ENCODE assay signal across 23 cellular contexts in genomic region chr14:44444454-44444853, GRCh38.
"Had no signal": no experiment of that assay in that cellular context is flagged by ENCODE, and none has a peak within 500 bp of the region (broad histone marks: within the 10 kb centered on the region; RNA-seq: fewer than 3 reads in every experiment).

No MANE protein-coding gene starts in this region.

- H3K9me3 Mint-ChIP-seq: neural crest cell had no signal

- H3K27ac Mint-ChIP-seq: immature natural killer cell; memory B cell; naive thymus-derived CD4-positive, alpha-beta T cell; natural killer cell treated with Interleukin-12 subunit alpha and Interleukin-12 subunit beta and Interleukin-15 and Interleukin-18, amount 100 ng/mL, for 72 hours; stimulated activated effector memory CD8-positive, alpha-beta T cell treated with anti-CD3 and anti-CD28 coated beads, Interleukin-12 subunit alpha, Interleukin-12 subunit beta, amount 100 ng/mL, for 72 hours; stimulated activated naive CD8-positive, alpha-beta T cell treated with anti-CD3 and anti-CD28 coated beads, Interleukin-15, Interleukin-2, amounts not matched to agents 100 ng/mL and 50 ng/mL, for 24 hours had no signal

- H3K27me3 Mint-ChIP-seq: memory B cell; naive thymus-derived CD4-positive, alpha-beta T cell; natural killer cell treated with Interleukin-12 subunit alpha and Interleukin-12 subunit beta and Interleukin-15 and Interleukin-18, amount 100 ng/mL, for 72 hours; stimulated activated naive CD8-positive, alpha-beta T cell treated with anti-CD3 and anti-CD28 coated beads, Interleukin-15, Interleukin-2, amounts not matched to agents 100 ng/mL and 50 ng/mL, for 24 hours had no signal

- DNase-seq: hypothalamus; immature natural killer cell; kidney; left colon; left ventricle myocardium inferior; midbrain; mucosa of descending colon; naive thymus-derived CD4-positive, alpha-beta T cell; nucleus accumbens; pancreas; posterior cingulate gyrus; retina; right cardiac atrium; stimulated activated CD4-positive, alpha-beta T cell treated with anti-CD3 and anti-CD28 coated beads, Interleukin-4, amount 100 ng/mL, for 24 hours; stimulated activated naive CD4-positive, alpha-beta T cell; tibial artery; trophoblast cell; upper lobe of right lung had no signal

- H3K36me3 Mint-ChIP-seq: immature natural killer cell; memory B cell; naive thymus-derived CD4-positive, alpha-beta T cell; natural killer cell treated with Interleukin-12 subunit alpha and Interleukin-12 subunit beta and Interleukin-15 and Interleukin-18, amount 100 ng/mL, for 72 hours; stimulated activated effector memory CD8-positive, alpha-beta T cell treated with anti-CD3 and anti-CD28 coated beads, Interleukin-12 subunit alpha, Interleukin-12 subunit beta, amount 100 ng/mL, for 72 hours had no signal

- H3K4me1 Mint-ChIP-seq: immature natural killer cell; memory B cell; naive thymus-derived CD4-positive, alpha-beta T cell; neural crest cell; stimulated activated effector memory CD8-positive, alpha-beta T cell treated with anti-CD3 and anti-CD28 coated beads, Interleukin-12 subunit alpha, Interleukin-12 subunit beta, amount 100 ng/mL, for 72 hours had no signal

- H3K4me3 Mint-ChIP-seq: immature natural killer cell; memory B cell; naive thymus-derived CD4-positive, alpha-beta T cell; natural killer cell treated with Interleukin-12 subunit alpha and Interleukin-12 subunit beta and Interleukin-15 and Interleukin-18, amount 100 ng/mL, for 72 hours; neural crest cell; stimulated activated effector memory CD8-positive, alpha-beta T cell treated with anti-CD3 and anti-CD28 coated beads, Interleukin-12 subunit alpha, Interleukin-12 subunit beta, amount 100 ng/mL, for 72 hours; stimulated activated naive CD8-positive, alpha-beta T cell treated with anti-CD3 and anti-CD28 coated beads, Interleukin-15, Interleukin-2, amounts not matched to agents 100 ng/mL and 50 ng/mL, for 24 hours had no signal
